In genomic region chr20:45701104-45701503, GRCh38 we compare ENCODE assay signal across 1 cellular context.
TF ChIP-seq lines count a peak whose summit lies in the region.

No MANE protein-coding gene starts in this region.

TF ChIP-seq in GM12878, 131 proteins besides CTCF, POLR2A, EP300 and RAD21:
- TF ChIP-seq SPI1 (IDR thresholded peaks at IDR 0.05; ENCODE audit: borderline replicate concordance, insufficient read depth, low read depth, low read length) (peak; percentile 88), JUND (IDR thresholded peaks at IDR 0.05; ENCODE audit: low read depth, low read length) (no peak)
